In genomic region chr5:80255752-80256479, GRCh38 we compare ENCODE assay signal across 8 cellular contexts. TPM values are rescaled to one million over a fixed set of nuclear protein-coding genes. Genes with fewer than 3 reads are reported as not detected.
DNase-seq lines count a peak whose midpoint lies in the region; ATAC-seq and TF ChIP-seq lines count a peak whose summit lies in the region.

TSS of gene SERINC5 (minus strand) at chr5:80256048. CDS start at chr5:80255922, 126 bp downstream.

- H3K9me3 Mint-ChIP-seq in activated CD8-positive, alpha-beta memory T cell treated with anti-CD3 and anti-CD28 coated beads, Interleukin-2, amount 10 ng/mL, durations not matched to agents 7 days and 5 days (ENCODE audit: low read depth): no peaks in the 10 kb centered on the region
- no peaks in the 10 kb centered on the region for H3K9me3 Mint-ChIP-seq in mesothelial cell of epicardium

- H3K4me1 Mint-ChIP-seq in activated CD8-positive, alpha-beta memory T cell treated with anti-CD3 and anti-CD28 coated beads, Interleukin-2, amount 10 ng/mL, durations not matched to agents 7 days and 5 days: peaks cover 53% of the 10 kb centered on the region
- peaks cover 50% of the 10 kb centered on the region for H3K4me1 Mint-ChIP-seq in mesothelial cell of epicardium

- H3K4me3 ChIP-seq in A673 (ENCODE audit: low read depth, low read length, poor library complexity, severe bottlenecking): peak within 1 kb of the TSS; percentile 69
- H3K4me3 ChIP-seq in endocrine pancreas (ENCODE audit: control insufficient read depth, insufficient read depth, low read length): peak within 1 kb of the TSS; percentile 84

- intact Hi-C loops in A673 (cut with micrococcal nuclease; ENCODE audit: unreplicated experiment): no loop called here

- H3K9ac ChIP-seq in endocrine pancreas (ENCODE audit: control insufficient read depth, insufficient read depth, low read length): peak within 1 kb of the TSS; percentile 71

- peaks cover 21% of the 10 kb centered on the region for H3K36me3 Mint-ChIP-seq in activated CD8-positive, alpha-beta memory T cell treated with anti-CD3 and anti-CD28 coated beads, Interleukin-2, amount 10 ng/mL, durations not matched to agents 7 days and 5 days
- no peaks in the 10 kb centered on the region for H3K36me3 Mint-ChIP-seq in mesothelial cell of epicardium

- H3K27me3 ChIP-seq in A673 (replicated peaks; ENCODE audit: insufficient read depth, low read depth, low read length, poor library complexity) (no peaks in the 10 kb centered on the region), endocrine pancreas (ENCODE audit: control insufficient read depth, insufficient read depth, low read length) (no peaks in the 10 kb centered on the region)

- POLR2A ChIA-PET in A673 (lab: Charles Lee; ENCODE audit: low non-redundant PET): interaction anchor here (0.7 kb wide), 1 partner anchor 139 kb away, joined by 3 read pairs; no protein-coding TSS in a partner anchor

- TF ChIP-seq CTCF in A673 (conservative IDR thresholded peaks at IDR 0.05; ENCODE audit: low read depth, low read length) (no peak), mesothelial cell of epicardium (IDR thresholded peaks at IDR 0.05; ENCODE audit: unreplicated experiment) (no peak)

- CTCF ChIA-PET in A673 (lab: Charles Lee): interaction anchor here (0.7 kb wide), 1 partner anchor 52 kb away, joined by 8 read pairs; no protein-coding TSS in a partner anchor
- CTCF ChIA-PET in activated CD8-positive, alpha-beta memory T cell treated with anti-CD3 and anti-CD28 coated beads, Interleukin-2, amount 10 ng/mL, durations not matched to agents 7 days and 5 days (lab: Charles Lee): interaction anchor here (0.7 to 3.5 kb wide), 16 partner anchors 9 to 167 kb away, joined by 3 to 27 read pairs (median 4); no protein-coding TSS in a partner anchor

- H3K27me3 Mint-ChIP-seq in activated CD8-positive, alpha-beta memory T cell treated with anti-CD3 and anti-CD28 coated beads, Interleukin-2, amount 10 ng/mL, durations not matched to agents 7 days and 5 days: no peaks in the 10 kb centered on the region
- no peaks in the 10 kb centered on the region for H3K27me3 Mint-ChIP-seq in mesothelial cell of epicardium (ENCODE audit: low read depth)

- no TSS peak for BruUV-seq in A673 (replicated peaks; lab: Mats Ljungman, UMichigan)

- peak within 1 kb of the TSS; percentile 96 for H3K27ac ChIP-seq in A673 (ENCODE audit: low read depth, low read length, poor library complexity, severe bottlenecking)

- H3K4me1 ChIP-seq in A673 (ENCODE audit: insufficient read depth, low read length, poor library complexity, severe bottlenecking) (peaks cover 19% of the 10 kb centered on the region), endocrine pancreas (ENCODE audit: control insufficient read depth, insufficient read depth, low read length) (no peaks in the 10 kb centered on the region)

- DNase-seq in A673 (ENCODE audit: low spot score) (peak; percentile 88), NOMO-1 treated with DMSO at 0.1 percent for 48 hours (lab: John Stamatoyannopoulos, UW; ENCODE audit: unreplicated experiment) (peak; percentile 71), mesothelial cell of epicardium (ENCODE audit: low spot score in 2 of 2, unreplicated experiment in 2 of 2) (peak; percentile 50 to 78)
- peak; percentile 90 for DNase-seq in activated CD8-positive, alpha-beta memory T cell treated with anti-CD3 and anti-CD28 coated beads, Interleukin-2, amount 10 ng/mL, durations not matched to agents 7 days and 5 days
- peak; percentile 72 to 75 for DNase-seq in stimulated activated CD8-positive, alpha-beta memory T cell treated with anti-CD3 and anti-CD28 coated beads, Interleukin-15, amount 100 ng/mL, for 4 hours (ENCODE audit: low read depth in 2 of 2)

- peak within 1 kb of the TSS; percentile 94 for H3K4me3 Mint-ChIP-seq in activated CD8-positive, alpha-beta memory T cell treated with anti-CD3 and anti-CD28 coated beads, Interleukin-2, amount 10 ng/mL, durations not matched to agents 7 days and 5 days
- H3K4me3 Mint-ChIP-seq in mesothelial cell of epicardium: peak within 1 kb of the TSS; percentile 86

- H3K36me3 ChIP-seq in A673 (ENCODE audit: insufficient read depth, low read length, poor library complexity, severe bottlenecking) (no peaks in the 10 kb centered on the region), endocrine pancreas (ENCODE audit: control insufficient read depth, insufficient read depth, low read length) (no peaks in the 10 kb centered on the region)

- peak; percentile 66 for ATAC-seq in GM18520 (IDR thresholded peaks at IDR 0.05; ENCODE audit: unreplicated experiment)
- ATAC-seq in HG03045 (IDR thresholded peaks at IDR 0.05; ENCODE audit: unreplicated experiment): peak; percentile 85
- ATAC-seq in activated CD8-positive, alpha-beta memory T cell treated with anti-CD3 and anti-CD28 coated beads, Interleukin-2, amount 10 ng/mL, durations not matched to agents 7 days and 5 days: peak; percentile 79

- H3K9me3 ChIP-seq in A673 (ENCODE audit: low read depth, low read length, poor library complexity, severe bottlenecking) (no peaks in the 10 kb centered on the region), endocrine pancreas (ENCODE audit: control insufficient read depth, low read length) (no peaks in the 10 kb centered on the region)

- peak within 1 kb of the TSS; percentile 94 for H3K27ac Mint-ChIP-seq in activated CD8-positive, alpha-beta memory T cell treated with anti-CD3 and anti-CD28 coated beads, Interleukin-2, amount 10 ng/mL, durations not matched to agents 7 days and 5 days
- peak within 1 kb of the TSS; percentile 99 for H3K27ac Mint-ChIP-seq in mesothelial cell of epicardium

RNA-seq across cellular contexts. Expression of gene SERINC5, which starts in this region (rescaled TPM):
- total RNA-seq in A673 (2021) (20.6 and 21.0 TPM in 2 replicates), mesothelial cell of epicardium (87.6 to 91.0 TPM (median 89.5 TPM) in 3 replicates)
- total RNA-seq in activated CD8-positive, alpha-beta memory T cell treated with anti-CD3 and anti-CD28 coated beads, Interleukin-2, amount 10 ng/mL, durations not matched to agents 7 days and 5 days: 10 to 100 TPM; 26.8 to 38.0 TPM

Comparison
In these comparisons a context has a peak if more than half of its experiments do, and no peak if none do; other contexts are left out.
1. Peak in every context shown above with its lines: DNase-seq, ATAC-seq, H3K4me3 ChIP-seq and H3K27ac ChIP-seq.